8 cellular contexts compared by ENCODE assay signal in genomic region chr4:145481164-145481941, GRCh38. TPM values are rescaled to one million over a fixed set of nuclear protein-coding genes. Genes with fewer than 3 reads are reported as not detected.
DNase-seq lines count a peak whose midpoint lies in the region; ATAC-seq and TF ChIP-seq lines count a peak whose summit lies in the region.

Gene SMAD1 (plus strand): TSS chr4:145481853. CDS start chr4:145514614, 32,761 bp downstream.

- no peak within 1 kb of the TSS; the same call in 1 of the 2 replicates for H2AK5ac ChIP-seq in IMR-90 (ENCODE audit: low read depth, low read length)

- peak within 1 kb of the TSS; percentile 90 for H3K9ac ChIP-seq in IMR-90 (ENCODE audit: low read depth, low read length)

- H3K4me2 ChIP-seq in DOHH2 (ENCODE audit: low read length), result peak within 1 kb of the TSS; percentile 88
- peak within 1 kb of the TSS; percentile 90 for H3K4me2 ChIP-seq in IMR-90 (ENCODE audit: low read depth, low read length)

- in situ Hi-C loops in IMR-90 (cut with MboI; ENCODE audit: low sequenced_read_pairs), result loop anchor here (10.0 kb wide), 1 partner anchor 123 kb away; no protein-coding TSS in a partner anchor

- no peak within 1 kb of the TSS; the same call in 1 of the 3 replicates for H2BK15ac ChIP-seq in IMR-90 (ENCODE audit: low read depth, low read length)

- H3K79me2 ChIP-seq in DOHH2 (ENCODE audit: control insufficient read depth, low read length), result peaks cover 62% of the 10 kb centered on the region

- peak within 1 kb of the TSS; percentile 83 for H2AFZ ChIP-seq in IMR-90 (replicated peaks; ENCODE audit: low read length, poor library complexity)

- peak within 1 kb of the TSS; percentile 75 for H3K27ac ChIP-seq in DOHH2 (ENCODE audit: low read depth, low read length)
- peak within 1 kb of the TSS; percentile 83 for H3K27ac ChIP-seq in IMR-90 (ENCODE audit: insufficient read depth, low read length)
- H3K27ac ChIP-seq in SJCRH30, result peak within 1 kb of the TSS; percentile 98
- peak within 1 kb of the TSS; percentile 96 to 98 for H3K27ac ChIP-seq in prostate gland

- no peak within 1 kb of the TSS for H4K91ac ChIP-seq in IMR-90 (ENCODE audit: insufficient read depth, low read depth, low read length)

- WGBS in IMR-90 (ENCODE audit: extremely low coverage in 2 of 2, insufficient read length in 1 of 2), 2 experiments, result 0% methylated on average over 26 of the region's 65 CpGs; no CpG with 5 or more reads in 1 of the 2 experiments
- WGBS in prostate gland, result under 1% methylated on average over 41 of the region's 65 CpGs

- DNase-seq in IMR-90 (peak; percentile 82), SJCRH30 (peak; percentile 81 to 83), astrocyte of the hippocampus (ENCODE audit: low read depth, low spot score) (peak; percentile 95), hepatic stellate cell (ENCODE audit: low spot score) (peak; percentile 75), prostate gland (ENCODE audit: low spot score) (peak; percentile 83)

- peak within 1 kb of the TSS; percentile 11 to 36; a peak in 2 of 4 replicates for H4K8ac ChIP-seq in IMR-90 (ENCODE audit: low read depth in 2 of 2, low read length in 2 of 2)

- peaks cover 13 to 20% of the 10 kb centered on the region in 2 experiments; a peak in 3 of 4 replicates for H3K79me1 ChIP-seq in IMR-90 (ENCODE audit: low read depth in 1 of 2, low read length in 2 of 2)

- no peaks in the 10 kb centered on the region for H3K9me1 ChIP-seq in IMR-90 (ENCODE audit: insufficient read depth, low read length)

- H3K9me3 ChIP-seq in DOHH2 (ENCODE audit: control insufficient read depth, insufficient read depth, low read length), result no peaks in the 10 kb centered on the region
- no peaks in the 10 kb centered on the region for H3K9me3 ChIP-seq in IMR-90 (ENCODE audit: control insufficient read depth, insufficient read depth, low read length)
- no peaks in the 10 kb centered on the region for H3K9me3 ChIP-seq in SJCRH30 (replicated peaks)
- no peaks in the 10 kb centered on the region for H3K9me3 ChIP-seq in prostate gland

- H3K27me3 ChIP-seq in DOHH2 (ENCODE audit: control insufficient read depth, low read length), result no peaks in the 10 kb centered on the region
- H3K27me3 ChIP-seq in IMR-90 (ENCODE audit: control insufficient read depth, insufficient read depth, low read length), result no peaks in the 10 kb centered on the region
- H3K27me3 ChIP-seq in SJCRH30, result no peaks in the 10 kb centered on the region
- H3K27me3 ChIP-seq in prostate gland (replicated peaks; ENCODE audit: insufficient read depth), result no peaks in the 10 kb centered on the region

- peak within 1 kb of the TSS; percentile 61; the same call in 1 of the 2 replicates for H3K23ac ChIP-seq in IMR-90 (ENCODE audit: low read depth, low read length)

- H2BK5ac ChIP-seq in IMR-90 (ENCODE audit: low read depth, low read length, poor library complexity, severe bottlenecking), result peak within 1 kb of the TSS; percentile 73

- POLR2A ChIA-PET in IMR-90 (lab: Charles Lee; ENCODE audit: unreplicated experiment), result no interaction called here

- no TSS peak for BruUV-seq in IMR-90 (replicated peaks; lab: Mats Ljungman, UMichigan)

- dilution Hi-C loops in IMR-90 (cut with HindIII; ENCODE audit: low sequenced_read_pairs, unreplicated experiment), result no loop called here

- intact Hi-C loops in IMR-90 (cut with micrococcal nuclease) (loop anchor here (5.0 to 10.0 kb wide), 4 partner anchors 136 to 387 kb away; partner anchors contain the start of genes ABCE1, ANAPC10 and MMAA), prostate gland (cut with DNase I) (loop anchor here (5.0 to 10.0 kb wide), 3 partner anchors 63 to 304 kb away; partner anchors contain the start of gene MMAA)

- no peak for TF ChIP-seq RAD21 in IMR-90 (IDR thresholded peaks at IDR 0.05; ENCODE audit: low read length)

- CTCF ChIA-PET in IMR-90 (lab: Yijun Ruan, JAX), result no interaction called here

- peak within 1 kb of the TSS; percentile 68 for H2AK9ac ChIP-seq in IMR-90 (replicated peaks; ENCODE audit: low read depth, low read length, poor library complexity)

- peak; percentile 51 for ATAC-seq in GM21529 (IDR thresholded peaks at IDR 0.05; ENCODE audit: unreplicated experiment)
- peak; percentile 89 for ATAC-seq in IMR-90 (ENCODE audit: low read depth)
- no peak for ATAC-seq in GM18520 (IDR thresholded peaks at IDR 0.05; ENCODE audit: unreplicated experiment)

- H3K4me1 ChIP-seq in DOHH2 (ENCODE audit: control insufficient read depth, low read length) (peaks cover 46% of the 10 kb centered on the region), IMR-90 (ENCODE audit: control insufficient read depth, insufficient read depth, low read length) (peaks cover 2% of the 10 kb centered on the region; the same call in 1 of the 2 replicates), SJCRH30 (0 out of 2 replicates have a peak, but pooled peaks cover 3% of the 10 kb centered on the region), prostate gland (replicated peaks) (no peaks in the 10 kb centered on the region)

- no peaks in the 10 kb centered on the region for H4K20me1 ChIP-seq in DOHH2 (ENCODE audit: control insufficient read depth, insufficient read depth, low read depth, low read length)
- H4K20me1 ChIP-seq in IMR-90 (ENCODE audit: insufficient read depth, low read length), result peaks cover 9% of the 10 kb centered on the region; the same call in 1 of the 2 replicates

- H3K4ac ChIP-seq in IMR-90 (ENCODE audit: low read depth, low read length), result peak within 1 kb of the TSS; percentile 26; the same call in 1 of the 2 replicates

- H3K36me3 ChIP-seq in DOHH2 (ENCODE audit: control insufficient read depth, low read length) (peaks cover 27% of the 10 kb centered on the region), IMR-90 (ENCODE audit: control insufficient read depth, insufficient read depth, low read length) (no peaks in the 10 kb centered on the region), SJCRH30 (peaks cover 8% of the 10 kb centered on the region; the same call in 1 of the 2 replicates), prostate gland (no peaks in the 10 kb centered on the region)

- TF ChIP-seq POLR2A in IMR-90 (IDR thresholded peaks at IDR 0.05; ENCODE audit: low read depth, low read length), result peak; percentile 57; the same call in 1 of the 2 replicates
- TF ChIP-seq POLR2A in prostate gland (IDR thresholded peaks at IDR 0.05), result peak; percentile 60

- H2BK20ac ChIP-seq in IMR-90 (ENCODE audit: low read depth, low read length), result no peak within 1 kb of the TSS

- H3K56ac ChIP-seq in IMR-90 (ENCODE audit: extremely low read depth, insufficient read depth, low read length), result peak within 1 kb of the TSS; percentile 63

- H4K5ac ChIP-seq in IMR-90 (ENCODE audit: low read depth, low read length), result peak within 1 kb of the TSS; percentile 3; the same call in 1 of the 2 replicates

- H3K4me3 ChIP-seq in DOHH2 (ENCODE audit: low read length), result peak within 1 kb of the TSS; percentile 95
- peak within 1 kb of the TSS; percentile 56 for H3K4me3 ChIP-seq in IMR-90 (ENCODE audit: insufficient read depth, low read depth, low read length)
- peak within 1 kb of the TSS; percentile 95 for H3K4me3 ChIP-seq in SJCRH30
- peak within 1 kb of the TSS; percentile 83 to 97 for H3K4me3 ChIP-seq in prostate gland

- H3F3A ChIP-seq in DOHH2 (ENCODE audit: control insufficient read depth, insufficient read depth), result peaks cover 4% of the 10 kb centered on the region; the same call in 1 of the 2 replicates

- H3K18ac ChIP-seq in IMR-90 (ENCODE audit: low read depth, low read length), result peak within 1 kb of the TSS; percentile 69

- peak within 1 kb of the TSS; percentile 32 for H2BK120ac ChIP-seq in IMR-90 (ENCODE audit: low read depth, low read length)

- TF ChIP-seq CTCF in DOHH2 (IDR thresholded peaks at IDR 0.05; ENCODE audit: low read depth, low read length, poor library complexity, severe bottlenecking) (no peak), IMR-90 (conservative IDR thresholded peaks at IDR 0.05; ENCODE audit: low read depth, low read length) (no peak), prostate gland (IDR thresholded peaks at IDR 0.05) (peak in 2 of 4 experiments; percentile 10 to 16)

- peak within 1 kb of the TSS; percentile 54; the same call in 1 of the 2 replicates for H3K14ac ChIP-seq in IMR-90 (replicated peaks; ENCODE audit: low read depth, low read length)

- no peaks in the 10 kb centered on the region for H3K9me2 ChIP-seq in DOHH2 (replicated peaks; ENCODE audit: control insufficient read depth, low read length)

TF ChIP-seq in IMR-90, 13 proteins besides CTCF, POLR2A, EP300 and RAD21:
- no peak for TF ChIP-seq FOS (IDR thresholded peaks at IDR 0.05; ENCODE audit: low read depth, low read length)
- TF ChIP-seq RFX5 (IDR thresholded peaks at IDR 0.05; ENCODE audit: low read depth, low read length), result no peak
- TF ChIP-seq CEBPB (IDR thresholded peaks at IDR 0.05; ENCODE audit: low read depth, low read length), result no peak
- TF ChIP-seq BHLHE40 (IDR thresholded peaks at IDR 0.05; ENCODE audit: low read depth, low read length), result peak; percentile 50; the same call in 1 of the 2 replicates
- peak; percentile 28; the same call in 1 of the 2 replicates for TF ChIP-seq MAFK (IDR thresholded peaks at IDR 0.05; ENCODE audit: low read depth, low read length)
- no peak for TF ChIP-seq MAZ (IDR thresholded peaks at IDR 0.05; ENCODE audit: borderline replicate concordance, low read depth, low read length)

RNA-seq across cellular contexts. Expression of gene SMAD1, which starts in this region (rescaled TPM):
- 17.6 and 20.8 TPM in 2 replicates for total RNA-seq in IMR-90 (2012; rRNA removed)
- 11.6 and 12.2 TPM in 2 replicates for polyA plus RNA-seq in IMR-90 (2012; rRNA removed)
- polyA plus RNA-seq in IMR-90 (2012; cell fraction: cytosol; rRNA removed), result 6.7 and 8.0 TPM in 2 replicates
- polyA plus RNA-seq in IMR-90 (2012; cell fraction: nucleus; rRNA removed; ENCODE audit: low replicate concordance), result 4.1 and 15.1 TPM in 2 replicates
- total RNA-seq in SJCRH30 (2014; rRNA removed; shearing (Covaris generic)), result 19.5 and 28.9 TPM in 2 replicates
- total RNA-seq in prostate gland, result 10 to 100 TPM; 21.5 to 34.3 TPM
